In genomic region chr2:127897531-127898187, GRCh38 we compare ENCODE assay signal across 12 cellular contexts.
"Had no signal": no experiment of that assay in that cellular context is flagged by ENCODE, and none has a peak within 500 bp of the region (broad histone marks: within the 10 kb centered on the region; RNA-seq: fewer than 3 reads in every experiment).

No MANE protein-coding gene starts in this region.

- H3K4me3 Mint-ChIP-seq: activated CD4-positive, alpha-beta memory T cell treated with anti-CD3 and anti-CD28 coated beads, Interleukin-2, amount 10 ng/mL, durations not matched to agents 7 days and 5 days; naive thymus-derived CD4-positive, alpha-beta T cell had no signal

- H3K4me1 ChIP-seq: parathyroid adenoma had no signal

- H3K27ac ChIP-seq: gastroesophageal sphincter, heart right ventricle, parathyroid adenoma had no signal

- H3K27me3 ChIP-seq: gastroesophageal sphincter, heart right ventricle had no signal

- H3K36me3 ChIP-seq: gastroesophageal sphincter, heart right ventricle had no signal

- H3K4me3 ChIP-seq: gastroesophageal sphincter, heart right ventricle had no signal

- H3K27ac Mint-ChIP-seq: activated CD4-positive, alpha-beta memory T cell treated with anti-CD3 and anti-CD28 coated beads, Interleukin-2, amount 10 ng/mL, durations not matched to agents 7 days and 5 days; activated naive CD4-positive, alpha-beta T cell treated with anti-CD3 and anti-CD28 coated beads, Interleukin-2, amount 50 U/mL, for 72 hours; naive thymus-derived CD4-positive, alpha-beta T cell had no signal

- H3K9me3 Mint-ChIP-seq: activated CD4-positive, alpha-beta memory T cell treated with anti-CD3 and anti-CD28 coated beads, Interleukin-2, amount 10 ng/mL, durations not matched to agents 7 days and 5 days; activated naive CD4-positive, alpha-beta T cell treated with anti-CD3 and anti-CD28 coated beads, Interleukin-2, amount 50 U/mL, for 72 hours; naive thymus-derived CD4-positive, alpha-beta T cell had no signal

- DNase-seq: activated CD4-positive, alpha-beta memory T cell treated with anti-CD3 and anti-CD28 coated beads, Interleukin-2, amount 10 ng/mL, durations not matched to agents 7 days and 5 days; activated CD4-positive, alpha-beta T cell treated with anti-CD3 and anti-CD28 coated beads for 1 hour; activated effector memory CD4-positive, alpha-beta T cell treated with anti-CD3 and anti-CD28 coated beads, Interleukin-2, amount 50 U/mL, for 16 hours; activated T-cell treated with anti-CD3 and anti-CD28 coated beads, Interleukin-2, amount 50 U/mL, for 48 hours; heart right ventricle; left colon; naive thymus-derived CD4-positive, alpha-beta T cell; stimulated activated CD4-positive, alpha-beta T cell treated with anti-CD3 and anti-CD28 coated beads, Interleukin-1b, Interleukin-23, amount 100 ng/mL, for 48 hours had no signal

- H3K4me1 Mint-ChIP-seq: activated CD4-positive, alpha-beta memory T cell treated with anti-CD3 and anti-CD28 coated beads, Interleukin-2, amount 10 ng/mL, durations not matched to agents 7 days and 5 days; naive thymus-derived CD4-positive, alpha-beta T cell had no signal

- H3K9me3 ChIP-seq: gastroesophageal sphincter, heart right ventricle had no signal

- ATAC-seq: activated naive CD4-positive, alpha-beta T cell treated with anti-CD3 and anti-CD28 coated beads, Interleukin-2, amount 50 U/mL, for 72 hours; gastroesophageal sphincter; heart right ventricle had no signal

- H3K36me3 Mint-ChIP-seq: activated naive CD4-positive, alpha-beta T cell treated with anti-CD3 and anti-CD28 coated beads, Interleukin-2, amount 50 U/mL, for 72 hours; naive thymus-derived CD4-positive, alpha-beta T cell had no signal

- FAIRE-seq: islet of Langerhans had no signal
